8 cellular contexts compared by ENCODE assay signal in the genomic region with DNA sequence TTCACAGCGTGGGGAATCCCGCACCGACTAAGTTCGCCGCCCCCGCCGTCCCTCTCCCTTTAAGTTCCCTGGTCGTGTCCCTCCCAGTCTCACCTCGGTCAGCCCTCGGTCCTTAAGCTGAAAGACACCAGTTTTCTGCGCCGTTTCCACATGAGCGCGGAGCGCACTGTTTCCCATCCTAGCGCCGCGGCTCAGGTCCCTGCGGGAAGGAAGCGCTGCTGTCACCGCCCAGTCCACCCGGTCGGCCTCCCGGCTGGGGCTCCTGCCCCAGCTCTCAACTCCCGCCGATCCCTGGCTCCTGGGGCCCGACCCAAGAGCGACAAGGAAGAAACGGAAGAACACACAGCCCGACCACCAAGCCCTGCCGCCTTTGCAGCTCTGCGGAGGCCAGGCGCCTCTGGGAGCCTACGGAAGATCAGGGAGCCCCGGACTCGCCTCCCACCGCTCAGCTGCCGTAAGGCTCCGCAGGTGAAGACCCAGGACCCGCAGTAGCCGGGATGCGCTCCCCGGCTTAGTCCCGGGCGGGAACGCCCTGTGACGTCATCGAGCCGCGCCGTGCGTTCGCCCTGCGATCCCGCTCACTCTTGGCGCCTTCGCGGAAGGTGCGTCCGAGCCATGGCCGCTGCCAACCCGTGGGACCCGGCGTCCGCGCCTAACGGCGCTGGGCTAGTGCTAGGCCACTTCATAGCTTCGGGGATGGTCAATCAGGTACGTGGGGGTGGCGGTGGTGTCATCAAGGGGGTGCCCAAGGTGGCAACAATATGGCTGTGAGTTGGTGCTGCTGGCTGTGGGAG. TPM values are rescaled to one million over a fixed set of nuclear protein-coding genes. Genes with fewer than 3 reads are reported as not detected.
DNase-seq lines count a peak whose midpoint lies in the region; ATAC-seq and TF ChIP-seq lines count a peak whose summit lies in the region.

A gene (plus strand): TSS at position 581 of the 794 bp plus-strand sequence. CDS start 35 bp downstream, at position 616.
A gene (minus strand): TSS at position 536 of the 794 bp plus-strand sequence. CDS start 359 bp downstream, at position 177.

- H3K36me3 ChIP-seq in adrenal gland (replicated peaks in 1 of 2) (peaks cover 0 to 18% of the 10 kb centered on the region in 2 donors), upper lobe of left lung (peaks cover 4 to 23% (median 11%) of the 10 kb centered on the region in 4 donors)

- H3K27me3 ChIP-seq in adrenal gland: no peaks in the 10 kb centered on the region
- no peaks in the 10 kb centered on the region for H3K27me3 ChIP-seq in upper lobe of left lung

- TF ChIP-seq POLR2A in adrenal gland (IDR thresholded peaks at IDR 0.05) (peak; percentile 67 to 79), upper lobe of left lung (IDR thresholded peaks at IDR 0.05) (peak in 3 of 4 donors; percentile 88 to 97 (median 96))

- H3K4me1 ChIP-seq in adrenal gland (replicated peaks in 1 of 2) (peaks cover 6 to 44% of the 10 kb centered on the region in 2 donors), upper lobe of left lung (peaks cover 26 to 46% (median 33%) of the 10 kb centered on the region in 4 donors)

- WGBS in adrenal gland, 4 donors: 0 to 1% (median 1%) methylated on average over 14 to 71 of the region's 71 CpGs
- 0% methylated on average over 33 to 61 of the region's 71 CpGs for WGBS in upper lobe of left lung, 2 donors

- ATAC-seq in HG02610 (IDR thresholded peaks at IDR 0.05; ENCODE audit: unreplicated experiment) (peak; percentile 80), left cardiac atrium (peak; percentile 97), upper lobe of left lung (ENCODE audit: low FRiP score in 2 of 2) (peak; percentile 96 to 97)

- intact Hi-C loops in adrenal gland (cut with DNase I): loop anchor here in 1 of 2 donors (10.0 kb wide), 1 partner anchor 106 kb away; no protein-coding TSS in a partner anchor
- intact Hi-C loops in left cardiac atrium (cut with DNase I): loop anchor here (1.0 to 10.0 kb wide), 3 partner anchors 26 to 106 kb away; a partner anchor contains a TSS
- intact Hi-C loops in posterior vena cava (cut with DNase I): loop anchor here in 1 of 2 donors (10.0 kb wide), 1 partner anchor 106 kb away; no protein-coding TSS in a partner anchor

- peak in 1 of 4 donors; percentile 50 for TF ChIP-seq EP300 in upper lobe of left lung (IDR thresholded peaks at IDR 0.05)

- peak within 1 kb of the TSS; percentile 67 to 94 (median 85) for H3K27ac ChIP-seq in adrenal gland
- H3K27ac ChIP-seq in upper lobe of left lung: peak within 1 kb of the TSS; percentile 90 to 98 (median 96)

- DNase-seq in GM12864 (ENCODE audit: low read depth) (peak; percentile 43), NCI-H1105 (lab: John Stamatoyannopoulos, UW) (peak; percentile 56), T-helper 1 cell (peak; percentile 70 to 87 (median 82)), adrenal gland (peak; percentile 79 to 92 (median 89)), left cardiac atrium (peak; percentile 93), posterior vena cava (ENCODE audit: low spot score) (peak; percentile 96), upper lobe of left lung (peak; percentile 90 to 99)

- H3K4me3 ChIP-seq in GM12864 (ENCODE audit: low read depth, low read length): peak within 1 kb of the TSS; percentile 90
- peak within 1 kb of the TSS; percentile 83 to 100 (median 88) for H3K4me3 ChIP-seq in adrenal gland
- H3K4me3 ChIP-seq in upper lobe of left lung: peak within 1 kb of the TSS; percentile 69 to 99 (median 92)

- TF ChIP-seq CTCF in GM12864 (IDR thresholded peaks at IDR 0.05; ENCODE audit: low read depth, low read length, missing control alignments) (no peak), adrenal gland (IDR thresholded peaks at IDR 0.05) (peak in 1 of 6 experiments; percentile 6), upper lobe of left lung (IDR thresholded peaks at IDR 0.05) (peak in 2 of 6 experiments; percentile 10 to 27)

- no peaks in the 10 kb centered on the region for H3K9me3 ChIP-seq in adrenal gland (replicated peaks in 1 of 3)
- H3K9me3 ChIP-seq in upper lobe of left lung: no peaks in the 10 kb centered on the region

RNA-seq across cellular contexts. Expression of the first gene that starts in this region (rescaled TPM):
- total RNA-seq in adrenal gland (10 to 100 TPM; 13.0 to 57.9 (median 19.0) TPM), left cardiac atrium (10 to 100 TPM; 11.7 to 14.9 TPM), posterior vena cava (10 to 100 TPM; 16.1 to 19.5 TPM), upper lobe of left lung (10 to 100 TPM; 10.2 to 31.9 (median 20.5) TPM)
- polyA plus RNA-seq in adrenal gland: 10 to 100 TPM in 1 of 3 donors, 1 to 10 TPM in 2; 5.8 to 28.2 (median 6.2) TPM

RNA-seq across cellular contexts. Expression of the second gene that starts in this region (rescaled TPM):
- total RNA-seq in adrenal gland: 10 to 100 TPM in 6 of 8 donors, 1 to 10 TPM in 2; 7.1 to 26.2 (median 17.8) TPM
- 10 to 100 TPM in 1 of 3 donors, 1 to 10 TPM in 2; 3.3 to 13.7 (median 5.7) TPM for polyA plus RNA-seq in adrenal gland
- 10 to 100 TPM; 13.8 to 15.6 TPM for total RNA-seq in left cardiac atrium
- total RNA-seq in posterior vena cava: 10 to 100 TPM; 13.1 to 14.3 TPM
- 10 to 100 TPM; 24.0 to 48.2 (median 31.2) TPM for total RNA-seq in upper lobe of left lung

Comparison
In these comparisons a context has a peak if more than half of its experiments do, and no peak if none do; other contexts are left out.
1. Peak in every context shown above with its lines: DNase-seq, ATAC-seq, H3K4me3 ChIP-seq and H3K27ac ChIP-seq.
2. DNase-seq: peak in every context shown above with its lines; median percentile 96 in posterior vena cava; 94 in upper lobe of left lung; 93 in left cardiac atrium; 89 in adrenal gland; 82 in T-helper 1 cell; 56 in NCI-H1105; 43 in GM12864.